Comparison of ENCODE assay signal across 8 cellular contexts in genomic region chr17:32444301-32445074, GRCh38. TPM values are rescaled to one million over a fixed set of nuclear protein-coding genes. Genes with fewer than 3 reads are reported as not detected.
DNase-seq lines count a peak whose midpoint lies in the region; ATAC-seq and TF ChIP-seq lines count a peak whose summit lies in the region.

PSMD11 (plus strand) TSS chr17:32444510; CDS start chr17:32444524, 14 bp downstream.

- peak within 1 kb of the TSS; percentile 93 for H3K27ac ChIP-seq in C4-2B

- peak; percentile 19 for TF ChIP-seq CTCF in C4-2B (conservative IDR thresholded peaks at IDR 0.05)

- DNase-seq in NCI-H69 (lab: John Stamatoyannopoulos, UW) (peak; percentile 99), dedifferentiated amniotic fluid mesenchymal stem cell (ENCODE audit: extremely low spot score) (peak; percentile 97), left lobe of liver (ENCODE audit: low spot score) (peak; percentile 99)
- peak; percentile 99 for DNase-seq in activated CD4-positive, alpha-beta T cell treated with anti-CD3 and anti-CD28 coated beads, Interleukin-2, amount 50 U/mL, for 1 hour
- peak; percentile 99 for DNase-seq in stimulated activated CD4-positive, alpha-beta T cell treated with anti-CD3 and anti-CD28 coated beads, Interleukin-2, amount 100 ng/mL, for 4 hours (ENCODE audit: low read depth)

- ATAC-seq in GM19328 (IDR thresholded peaks at IDR 0.05; ENCODE audit: unreplicated experiment): peak; percentile 89
- peak; percentile 87 for ATAC-seq in HG03520 (IDR thresholded peaks at IDR 0.05; ENCODE audit: unreplicated experiment)
- ATAC-seq in left lobe of liver: peak; percentile 97

RNA-seq across cellular contexts. Expression of gene PSMD11, which starts in this region (rescaled TPM):
- 49.1 TPM for total RNA-seq in left lobe of liver

Comparison
In these comparisons a context has a peak if more than half of its experiments do, and no peak if none do; other contexts are left out.
1. Peak in every context shown above with its lines: DNase-seq, ATAC-seq and H3K27ac ChIP-seq.